ENCODE assay signal across 11 cellular contexts in genomic region chr11:73311394-73311869, GRCh38. TPM values are rescaled to one million over a fixed set of nuclear protein-coding genes. Genes with fewer than 3 reads are reported as not detected.
A peak's percentile ranks its signal among the peaks of the same experiment; 100 is the strongest.
DNase-seq lines count a peak whose midpoint lies in the region; ATAC-seq, FAIRE-seq and TF ChIP-seq lines count a peak whose summit lies in the region.
"Had no signal": no experiment of that assay in that cellular context is flagged by ENCODE, and none has a peak within 500 bp of the region (broad histone marks: within the 10 kb centered on the region; RNA-seq: fewer than 3 reads in every experiment).

No MANE protein-coding gene starts in this region.

- FAIRE-seq in D721Med (lab: Jason Lieb, UNC): no peak
- FAIRE-seq: GM12891 had no signal

- no peak overlapping the region for H3K9ac ChIP-seq in HUES6 (ENCODE audit: low read length)

- intact Hi-C loops in dorsolateral prefrontal cortex (cut with DNase I): loop anchor here in 1 of 2 donors (5.0 kb wide), 1 partner anchor 81 kb away; no protein-coding TSS in a partner anchor

- TF ChIP-seq CTCF in dorsolateral prefrontal cortex (IDR thresholded peaks at IDR 0.05 in 54 of 56, conservative IDR thresholded peaks at IDR 0.05 in 2 of 56; ENCODE audit: low read depth in 1 of 56, partially characterized antibody in 56 of 56): no peak
- TF ChIP-seq CTCF in D721Med (IDR thresholded peaks at IDR 0.05; ENCODE audit: insufficient read depth, missing control alignments): no peak

- H3K9me3 ChIP-seq in HUES6 (ENCODE audit: control insufficient read depth, insufficient read depth, low read depth, low read length): no peaks in the 10 kb centered on the region
- no peaks in the 10 kb centered on the region for H3K9me3 ChIP-seq in muscle layer of duodenum (ENCODE audit: control insufficient read depth in 1 of 2, low read length in 2 of 2)

- H3K27ac ChIP-seq in HUES6 (ENCODE audit: low read depth, low read length) (no peak overlapping the region), dorsolateral prefrontal cortex (peak overlapping the region in 50 of 59 donors; percentile 0 to 95 (median 87)), muscle layer of duodenum (ENCODE audit: low read length) (peak overlapping the region; percentile 92), temporal lobe (ENCODE audit: low read depth, low read length) (peak overlapping the region; percentile 17)

- H3K4me1 ChIP-seq in HUES6 (ENCODE audit: control insufficient read depth, insufficient read depth, low read length) (peaks cover 55% of the 10 kb centered on the region), muscle layer of duodenum (ENCODE audit: control insufficient read depth in 1 of 2, insufficient read depth in 2 of 2, low read length in 2 of 2) (peaks cover 20 to 58% of the 10 kb centered on the region in 2 donors)

- ATAC-seq in HG02981 (IDR thresholded peaks at IDR 0.05; ENCODE audit: unreplicated experiment) (no peak), GM21367 (IDR thresholded peaks at IDR 0.05; ENCODE audit: unreplicated experiment) (no peak)

- H3K4me3 ChIP-seq in HUES6 (ENCODE audit: low read depth, low read length): peak overlapping the region; percentile 24; the same call in 1 of the 2 replicates
- peak overlapping the region in 52 of 59 donors; percentile 6 to 79 (median 64) for H3K4me3 ChIP-seq in dorsolateral prefrontal cortex
- H3K4me3 ChIP-seq in muscle layer of duodenum (ENCODE audit: low read depth in 1 of 2, low read length in 2 of 2): peak overlapping the region; percentile 28 to 84

- H3K27me3 ChIP-seq in HUES6 (ENCODE audit: control insufficient read depth, insufficient read depth, low read length) (peaks cover 35% of the 10 kb centered on the region), dorsolateral prefrontal cortex (peaks cover 0 to 9% (median 0%) of the 10 kb centered on the region in 45 donors), muscle layer of duodenum (ENCODE audit: low read depth, low read length) (no peaks in the 10 kb centered on the region)

- DNase-seq in dorsolateral prefrontal cortex: no peak
- DNase-seq in D721Med (ENCODE audit: insufficient read length, low spot score): no peak
- no peak for DNase-seq in iPS-NIHi11 (ENCODE audit: low spot score)
- DNase-seq: Calu3, T1000 had no signal

- H3K36me3 ChIP-seq in HUES6 (ENCODE audit: control insufficient read depth, insufficient read depth, low read length): no peaks in the 10 kb centered on the region
- H3K36me3 ChIP-seq in muscle layer of duodenum (ENCODE audit: control insufficient read depth in 1 of 2, insufficient read depth in 2 of 2, low read length in 2 of 2): peaks cover 0 to 4% of the 10 kb centered on the region in 2 donors

RNA-seq across cellular contexts. Expression of gene ARHGEF17, which starts 3.4 kb away (rescaled TPM):
- total RNA-seq in dorsolateral prefrontal cortex (100 to 1,000 TPM in 102 of 120 experiments, 10 to 100 TPM in 18; 74.0 to 177 (median 117) TPM), temporal lobe (17.9 TPM)

RNA-seq across cellular contexts. Expression of gene P2RY6, which starts 39.3 kb away (rescaled TPM):
- 10 to 100 TPM in 4 of 120 experiments, 1 to 10 TPM in 93, under 1 TPM in 22, not detected in 1; 0.36 to 14.3 (median 1.8) TPM for total RNA-seq in dorsolateral prefrontal cortex
- total RNA-seq in temporal lobe: under 0.01 TPM
- total RNA-seq: Calu3 had no signal
